1 cellular context compared by ENCODE assay signal in the genomic region with DNA sequence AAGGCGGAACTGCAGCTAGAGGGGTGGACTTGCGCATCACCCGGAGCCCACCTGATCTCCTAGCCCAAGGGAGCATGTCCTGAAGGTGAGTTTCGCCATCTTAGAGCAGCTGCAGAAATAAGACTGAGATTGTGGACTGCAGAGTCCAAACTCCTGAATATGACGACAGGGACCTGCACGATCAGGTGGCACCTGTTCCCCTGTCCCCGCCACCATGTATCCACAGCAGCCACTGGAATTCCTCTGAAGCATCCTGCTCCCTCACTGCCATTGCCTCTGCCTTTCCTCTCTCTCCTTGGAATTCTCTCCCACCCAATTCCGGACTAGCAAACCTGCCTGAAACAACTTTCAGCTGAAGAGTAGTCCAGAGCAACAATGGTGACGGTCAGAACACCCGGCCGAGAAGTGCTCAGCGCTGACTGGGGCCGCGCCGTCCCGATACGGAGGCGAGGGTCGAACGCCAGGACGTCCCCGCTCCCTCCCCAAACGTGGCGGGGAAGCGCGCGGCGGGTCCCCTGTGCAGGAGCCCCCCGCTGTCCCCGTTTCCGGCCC.
A peak's percentile ranks its signal among the peaks of the same experiment; 100 is the strongest.
TF ChIP-seq lines count a peak whose summit lies in the region.

No MANE protein-coding gene starts in this region.

TF ChIP-seq in HEK293, 187 proteins besides CTCF, POLR2A, EP300 and RAD21 (continued from another document):
- TF ChIP-seq ZBTB44 (tag by site-specific recombination; IDR thresholded peaks at IDR 0.05): no peak
- no peak for TF ChIP-seq ZFHX2 (tag by site-specific recombination; conservative IDR thresholded peaks at IDR 0.05)
- TF ChIP-seq ZNF350 (tag by site-specific recombination; IDR thresholded peaks at IDR 0.05): no peak
- no peak for TF ChIP-seq HOXC10 (CRISPR knock-in tag; IDR thresholded peaks at IDR 0.05)
- TF ChIP-seq REST (tag by site-specific recombination; IDR thresholded peaks at IDR 0.05): no peak
- TF ChIP-seq ZNF843 (tag by site-specific recombination; IDR thresholded peaks at IDR 0.05): no peak
- TF ChIP-seq ZNF16 (tag by site-specific recombination; IDR thresholded peaks at IDR 0.05; ENCODE audit: low read depth): no peak
- TF ChIP-seq GLI2 (tag by site-specific recombination; IDR thresholded peaks at IDR 0.05; ENCODE audit: borderline replicate concordance, low read depth): no peak
- no peak for TF ChIP-seq PRDM10 (tag by site-specific recombination; IDR thresholded peaks at IDR 0.05)
- TF ChIP-seq ZNF549 (tag by site-specific recombination; IDR thresholded peaks at IDR 0.05): no peak
- no peak for TF ChIP-seq PRDM6 (tag by site-specific recombination; IDR thresholded peaks at IDR 0.05)
- TF ChIP-seq ZNF571 (tag by site-specific recombination; IDR thresholded peaks at IDR 0.05): no peak
- no peak for TF ChIP-seq ZNF239 (tag by site-specific recombination; IDR thresholded peaks at IDR 0.05)
- no peak for TF ChIP-seq ZNF660 (tag by site-specific recombination; IDR thresholded peaks at IDR 0.05)
- no peak for TF ChIP-seq ZNF777 (tag by site-specific recombination; IDR thresholded peaks at IDR 0.05; ENCODE audit: borderline replicate concordance)
- TF ChIP-seq ZNF416 (tag by site-specific recombination; IDR thresholded peaks at IDR 0.05): no peak
- no peak for TF ChIP-seq ZNF610 (tag by site-specific recombination; IDR thresholded peaks at IDR 0.05; ENCODE audit: borderline replicate concordance)
- TF ChIP-seq ZNF670 (tag by site-specific recombination; IDR thresholded peaks at IDR 0.05; ENCODE audit: low read depth): no peak
- no peak for TF ChIP-seq ZNF324 (tag by site-specific recombination; IDR thresholded peaks at IDR 0.05)
- TF ChIP-seq ZNF366 (tag by site-specific recombination; conservative IDR thresholded peaks at IDR 0.05): no peak
- TF ChIP-seq ZNF555 (tag by site-specific recombination; conservative IDR thresholded peaks at IDR 0.05): no peak
- no peak for TF ChIP-seq YY1 (tag by site-specific recombination; IDR thresholded peaks at IDR 0.05)
- TF ChIP-seq SP7 (tag by site-specific recombination; IDR thresholded peaks at IDR 0.05): no peak
- TF ChIP-seq ZNF274 (IDR thresholded peaks at IDR 0.05; ENCODE audit: low read length): no peak
- TF ChIP-seq ZNF274 (tag by site-specific recombination; IDR thresholded peaks at IDR 0.05; ENCODE audit: borderline replicate concordance): no peak
- TF ChIP-seq IKZF3 (tag by site-specific recombination; IDR thresholded peaks at IDR 0.05): no peak
- TF ChIP-seq GLIS2 (tag by site-specific recombination; IDR thresholded peaks at IDR 0.05): peak; percentile 86
- TF ChIP-seq ZNF354C (tag by site-specific recombination; IDR thresholded peaks at IDR 0.05; ENCODE audit: borderline replicate concordance, low read depth): no peak
- no peak for TF ChIP-seq ZXDB (tag by site-specific recombination; IDR thresholded peaks at IDR 0.05)
- no peak for TF ChIP-seq ZNF311 (tag by site-specific recombination; IDR thresholded peaks at IDR 0.05; ENCODE audit: borderline replicate concordance)
- TF ChIP-seq, protein P1, sequence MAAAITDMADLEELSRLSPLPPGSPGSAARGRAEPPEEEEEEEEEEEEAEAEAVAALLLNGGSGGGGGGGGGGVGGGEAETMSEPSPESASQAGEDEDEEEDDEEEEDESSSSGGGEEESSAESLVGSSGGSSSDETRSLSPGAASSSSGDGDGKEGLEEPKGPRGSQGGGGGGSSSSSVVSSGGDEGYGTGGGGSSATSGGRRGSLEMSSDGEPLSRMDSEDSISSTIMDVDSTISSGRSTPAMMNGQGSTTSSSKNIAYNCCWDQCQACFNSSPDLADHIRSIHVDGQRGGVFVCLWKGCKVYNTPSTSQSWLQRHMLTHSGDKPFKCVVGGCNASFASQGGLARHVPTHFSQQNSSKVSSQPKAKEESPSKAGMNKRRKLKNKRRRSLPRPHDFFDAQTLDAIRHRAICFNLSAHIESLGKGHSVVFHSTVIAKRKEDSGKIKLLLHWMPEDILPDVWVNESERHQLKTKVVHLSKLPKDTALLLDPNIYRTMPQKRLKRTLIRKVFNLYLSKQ (tag by site-specific recombination; IDR thresholded peaks at IDR 0.05; ENCODE audit: borderline replicate concordance): no peak
- peak; percentile 78 for TF ChIP-seq SETDB1 (IDR thresholded peaks at IDR 0.05; ENCODE audit: insufficient read length, low read length)
- no peak; the same call in 1 of the 2 replicates for TF ChIP-seq GLIS1 (tag by site-specific recombination; IDR thresholded peaks at IDR 0.05)
- no peak for TF ChIP-seq ZNF792 (tag by site-specific recombination; IDR thresholded peaks at IDR 0.05)
- TF ChIP-seq ZIC2 (tag by site-specific recombination; IDR thresholded peaks at IDR 0.05): peak; percentile 94
- no peak for TF ChIP-seq PBX3 (CRISPR knock-in tag; IDR thresholded peaks at IDR 0.05)
- TF ChIP-seq ZBTB8A (tag by site-specific recombination; IDR thresholded peaks at IDR 0.05): no peak
